25 cellular contexts compared by ENCODE assay signal in the genomic region with DNA sequence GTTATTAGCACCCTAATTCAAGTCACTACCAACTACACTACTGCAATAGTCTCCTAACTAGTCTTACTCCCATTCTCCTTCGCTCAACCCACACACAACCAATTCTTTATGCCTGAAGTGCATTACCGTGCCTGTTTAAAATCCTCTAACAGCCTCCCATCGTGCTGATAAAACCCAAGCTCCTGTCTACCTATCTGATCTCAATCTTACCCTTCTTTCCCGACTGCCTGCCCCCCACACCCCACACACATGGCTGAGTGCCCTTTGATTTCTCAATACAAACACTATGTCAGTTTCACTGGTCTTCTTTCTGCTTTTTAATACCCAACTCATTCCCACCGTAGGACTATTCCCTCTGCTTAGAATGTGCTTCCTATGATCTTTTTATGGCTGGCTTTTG. TPM values are rescaled to one million over a fixed set of nuclear protein-coding genes. Genes with fewer than 3 reads are reported as not detected.
DNase-seq lines count a peak whose midpoint lies in the region; ATAC-seq, FAIRE-seq and TF ChIP-seq lines count a peak whose summit lies in the region.
"Had no signal": no experiment of that assay in that cellular context is flagged by ENCODE, and none has a peak within 500 bp of the region (broad histone marks: within the 10 kb centered on the region; RNA-seq: fewer than 3 reads in every experiment).

No MANE protein-coding gene starts in this region.

- BruUV-seq in HepG2 (replicated peaks; lab: Mats Ljungman, UMichigan) (no TSS peak), OCI-LY7 (replicated peaks; lab: Mats Ljungman, UMichigan) (no TSS peak)

- H3K27ac ChIP-seq in liver (ENCODE audit: low read depth in 1 of 2, low read length in 2 of 2) = peak overlapping the region; percentile 52 to 64
- H3K27ac ChIP-seq in HepG2 (ENCODE audit: extremely low read length, insufficient read depth, low read length) = no peak overlapping the region
- H3K27ac ChIP-seq in mesenchymal stem cell (ENCODE audit: low read length, poor library complexity, severe bottlenecking) = no peak overlapping the region
- H3K27ac ChIP-seq in OCI-LY7 (ENCODE audit: low read depth, low read length, poor library complexity, severe bottlenecking) = no peak overlapping the region
- H3K27ac ChIP-seq: BLaER1, coronary artery, RWPE1, sigmoid colon, WERI-Rb-1 had no signal

- WGBS in liver = 51% methylated on average over 5 of the region's 5 CpGs
- WGBS in HepG2 (ENCODE audit: low lambda C conversion rate) = 87% methylated on average over 5 of the region's 5 CpGs
- WGBS in mesenchymal stem cell = 86% methylated on average over 5 of the region's 5 CpGs

- no peak overlapping the region for H3K14ac ChIP-seq in mesenchymal stem cell (ENCODE audit: low read length in 2 of 2)

- ATAC-seq in HepG2 = no peak
- ATAC-seq in GM21529 (IDR thresholded peaks at IDR 0.05; ENCODE audit: unreplicated experiment) = no peak
- ATAC-seq in GM21786 (IDR thresholded peaks at IDR 0.05; ENCODE audit: unreplicated experiment) = no peak
- ATAC-seq: esophagus mucosa, left ventricle myocardium superior had no signal

- TF ChIP-seq CTCF in liver (IDR thresholded peaks at IDR 0.05; ENCODE audit: low read depth, low read length, missing input control) = no peak
- no peak for TF ChIP-seq CTCF in HepG2 (CRISPR knock-in tag; IDR thresholded peaks at IDR 0.05)
- TF ChIP-seq CTCF in OCI-LY7 (conservative IDR thresholded peaks at IDR 0.05; ENCODE audit: low read length) = no peak

- no peak overlapping the region for H3K4me2 ChIP-seq in HepG2 (ENCODE audit: low read depth, low read length)
- no peak overlapping the region for H3K4me2 ChIP-seq in mesenchymal stem cell (ENCODE audit: low read length, poor library complexity, severe bottlenecking)
- no peak overlapping the region for H3K4me2 ChIP-seq in OCI-LY7 (ENCODE audit: low read length)
- H3K4me2 ChIP-seq: BLaER1 had no signal

- no peak for TF ChIP-seq POLR2A in HepG2 (IDR thresholded peaks at IDR 0.05; ENCODE audit: insufficient read depth in 1 of 2, low read depth in 2 of 2, low read length in 2 of 2)

- H4K20me1 ChIP-seq in HepG2 (ENCODE audit: insufficient read depth, low read length) (0 out of 2 replicates have a peak, but pooled peaks cover 7% of the 10 kb centered on the region), OCI-LY7 (ENCODE audit: insufficient read depth, low read length) (no peaks in the 10 kb centered on the region)

- peaks cover 31% of the 10 kb centered on the region for H3K4me1 Mint-ChIP-seq in activated T-helper 2 cell treated with anti-CD3 and anti-CD28 coated beads, Interferon-gamma antibody, Interleukin-2, Interleukin-4, amounts not matched to agents 10 μg/mL and 5 μg/mL and 100 μg/mL, durations not matched to agents 14 hours and 24 hours and 36 hours (ENCODE audit: low read depth)

- peaks cover 6 to 32% (median 22%) of the 10 kb centered on the region in 4 donors for H3K4me1 ChIP-seq in liver (ENCODE audit: control insufficient read depth in 4 of 4, insufficient read depth in 4 of 4, low read length in 3 of 4)
- H3K4me1 ChIP-seq in HepG2 (ENCODE audit: insufficient read depth, low read length) = no peaks in the 10 kb centered on the region
- no peaks in the 10 kb centered on the region for H3K4me1 ChIP-seq in mesenchymal stem cell (ENCODE audit: control insufficient read depth, insufficient read depth, low read depth, low read length)
- peaks cover 29% of the 10 kb centered on the region for H3K4me1 ChIP-seq in OCI-LY7 (ENCODE audit: insufficient read depth, low read length, poor library complexity, severe bottlenecking)
- H3K4me1 ChIP-seq: HAP-1 had no signal

- H3K4ac ChIP-seq in mesenchymal stem cell (ENCODE audit: low read depth in 1 of 2, low read length in 2 of 2) = no peak overlapping the region

- no peaks in the 10 kb centered on the region for H3K9me3 Mint-ChIP-seq in activated T-helper 2 cell treated with anti-CD3 and anti-CD28 coated beads, Interferon-gamma antibody, Interleukin-2, Interleukin-4, amounts not matched to agents 10 μg/mL and 5 μg/mL and 100 μg/mL, durations not matched to agents 14 hours and 24 hours and 36 hours
- H3K9me3 Mint-ChIP-seq: neural crest cell had no signal

- peak overlapping the region in 1 of 2 donors; percentile 39 for H3K9ac ChIP-seq in liver (ENCODE audit: low read depth in 1 of 2, low read length in 2 of 2)
- H3K9ac ChIP-seq in HepG2 (ENCODE audit: insufficient read depth, low read depth, low read length) = no peak overlapping the region
- peak overlapping the region; percentile 9 for H3K9ac ChIP-seq in mesenchymal stem cell (ENCODE audit: low read length)
- H3K9ac ChIP-seq: BLaER1 had no signal

- H2BK5ac ChIP-seq in mesenchymal stem cell (ENCODE audit: low read depth, low read length, poor library complexity, severe bottlenecking) = no peak overlapping the region

- H3K4me3 ChIP-seq in liver (ENCODE audit: low read depth in 1 of 3, low read length in 3 of 3) (no peak overlapping the region), HepG2 (replicated peaks in 1 of 3; ENCODE audit: insufficient read depth in 1 of 3, low read depth in 2 of 3, low read length in 3 of 3) (no peak overlapping the region), mesenchymal stem cell (ENCODE audit: insufficient read depth in 1 of 2, low read depth in 1 of 2, low read length in 2 of 2) (no peak overlapping the region), OCI-LY7 (ENCODE audit: low read depth, low read length, poor library complexity, severe bottlenecking) (no peak overlapping the region)
- H3K4me3 ChIP-seq: BLaER1, coronary artery, HAP-1, sigmoid colon had no signal

- H3K27me3 ChIP-seq in liver (ENCODE audit: control insufficient read depth in 4 of 4, insufficient read depth in 4 of 4, low read length in 3 of 4) (no peaks in the 10 kb centered on the region), HepG2 (ENCODE audit: control insufficient read depth in 1 of 2, insufficient read depth in 2 of 2, low read length in 2 of 2) (no peaks in the 10 kb centered on the region), mesenchymal stem cell (ENCODE audit: control insufficient read depth in 1 of 2, insufficient read depth in 1 of 2, low read length in 2 of 2) (no peaks in the 10 kb centered on the region)
- H3K27me3 ChIP-seq: BLaER1, sigmoid colon had no signal

- no peaks in the 10 kb centered on the region for H3K27me3 Mint-ChIP-seq in activated T-helper 2 cell treated with anti-CD3 and anti-CD28 coated beads, Interferon-gamma antibody, Interleukin-2, Interleukin-4, amounts not matched to agents 10 μg/mL and 5 μg/mL and 100 μg/mL, durations not matched to agents 14 hours and 24 hours and 36 hours (ENCODE audit: low read depth)

- TF ChIP-seq RAD21 in liver (IDR thresholded peaks at IDR 0.05) (no peak), HepG2 (CRISPR knock-in tag; IDR thresholded peaks at IDR 0.05) (no peak)

- no peaks in the 10 kb centered on the region for H3K9me2 ChIP-seq in OCI-LY7 (ENCODE audit: insufficient read depth, low read length)

- FAIRE-seq in HepG2 (lab: Jason Lieb, UNC) (no peak), RCC 7860 (lab: Jason Lieb, UNC) (no peak)
- FAIRE-seq: frontal cortex, urothelium cell line had no signal

- H2BK15ac ChIP-seq in mesenchymal stem cell (ENCODE audit: low read depth, poor library complexity, severe bottlenecking) = no peak overlapping the region

- CTCF ChIA-PET in HepG2 (lab: Yijun Ruan, JAX; ENCODE audit: low intra/inter-chr PET ratio, low total read pairs) = no interaction called here
- CTCF ChIA-PET in OCI-LY7 (lab: Charles Lee; ENCODE audit: unreplicated experiment) = no interaction called here

- H3K36me3 ChIP-seq in liver (ENCODE audit: control insufficient read depth in 4 of 4, insufficient read depth in 3 of 4, low read depth in 1 of 4, low read length in 3 of 4) = peaks cover 0 to 1% (median 0%) of the 10 kb centered on the region in 4 donors
- H3K36me3 ChIP-seq in HepG2 (replicated peaks in 1 of 2; ENCODE audit: control insufficient read depth in 1 of 2, insufficient read depth in 2 of 2, low read length in 2 of 2) = peaks cover 0 to 5% of the 10 kb centered on the region in 2 experiments; a peak in 1 of 5 replicates
- peaks cover 0 to 6% of the 10 kb centered on the region in 2 experiments for H3K36me3 ChIP-seq in mesenchymal stem cell (ENCODE audit: control insufficient read depth in 1 of 2, insufficient read depth in 2 of 2, low read depth in 1 of 2, low read length in 2 of 2)
- H3K36me3 ChIP-seq in OCI-LY7 (ENCODE audit: insufficient read depth, low read length) = no peaks in the 10 kb centered on the region
- H3K36me3 ChIP-seq: HAP-1, sigmoid colon, WERI-Rb-1 had no signal

- no peak for TF ChIP-seq EP300 in HepG2 (IDR thresholded peaks at IDR 0.05; ENCODE audit: low read depth in 2 of 2, low read length in 2 of 2)
- no peak for TF ChIP-seq EP300 in HepG2 (CRISPR knock-in tag; IDR thresholded peaks at IDR 0.05; ENCODE audit: borderline replicate concordance)

- peaks cover 5% of the 10 kb centered on the region for H3K79me2 ChIP-seq in HepG2 (ENCODE audit: insufficient read depth, low read length)
- H3K79me2 ChIP-seq in OCI-LY7 (ENCODE audit: insufficient read depth, low read depth, low read length) = peaks cover 24% of the 10 kb centered on the region; the same call in 1 of the 2 replicates

- peaks cover 3% of the 10 kb centered on the region for H3K36me3 Mint-ChIP-seq in activated T-helper 2 cell treated with anti-CD3 and anti-CD28 coated beads, Interferon-gamma antibody, Interleukin-2, Interleukin-4, amounts not matched to agents 10 μg/mL and 5 μg/mL and 100 μg/mL, durations not matched to agents 14 hours and 24 hours and 36 hours (ENCODE audit: low read depth)

- in situ Hi-C loops in HepG2 (cut with HindIII; ENCODE audit: extremely low pct_ligation_motif_present, low pct_unique_long_range_greater_than_20kb) = no loop called here

- no peak overlapping the region for H3K18ac ChIP-seq in mesenchymal stem cell (ENCODE audit: low read depth in 1 of 2, low read length in 2 of 2)

- H4K91ac ChIP-seq in mesenchymal stem cell (ENCODE audit: low read length) = no peak overlapping the region

- DNase-seq in HepG2 (ENCODE audit: low spot score) (no peak), mesenchymal stem cell (no peak), OCI-LY7 (ENCODE audit: low spot score) (no peak), RCC 7860 (ENCODE audit: low spot score) (no peak)
- no peak for DNase-seq in activated T-helper 2 cell treated with anti-CD3 and anti-CD28 coated beads, Interferon-gamma antibody, Interleukin-2, Interleukin-4, amounts not matched to agents 10 μg/mL and 5 μg/mL and 100 μg/mL, durations not matched to agents 14 hours and 24 hours and 36 hours (ENCODE audit: low spot score)
- DNase-seq: activated CD8-positive, alpha-beta memory T cell treated with anti-CD3 and anti-CD28 coated beads, Interleukin-2, amount 50 U/mL, for 4 hours; activated effector memory CD4-positive, alpha-beta T cell treated with anti-CD3 and anti-CD28 coated beads, Interleukin-2, amount 50 U/mL, for 16 hours; Calu3; DND-41; left ventricle myocardium superior; NCI-H1694 treated with DMSO at 0.1 percent for 48 hours; NCI-H526; sigmoid colon; WERI-Rb-1 had no signal

- H2AFZ ChIP-seq in HepG2 (ENCODE audit: low read length) (no peak overlapping the region), mesenchymal stem cell (ENCODE audit: low read depth, low read length) (no peak overlapping the region), OCI-LY7 (ENCODE audit: low read length) (no peak overlapping the region)

- no peak overlapping the region for H3K4me3 Mint-ChIP-seq in activated T-helper 2 cell treated with anti-CD3 and anti-CD28 coated beads, Interferon-gamma antibody, Interleukin-2, Interleukin-4, amounts not matched to agents 10 μg/mL and 5 μg/mL and 100 μg/mL, durations not matched to agents 14 hours and 24 hours and 36 hours (ENCODE audit: low read depth)
- H3K4me3 Mint-ChIP-seq: neural crest cell had no signal

- H2BK12ac ChIP-seq in mesenchymal stem cell (ENCODE audit: low read length in 2 of 2) = no peak overlapping the region

- H3K9me3 ChIP-seq in liver (ENCODE audit: control insufficient read depth in 4 of 4, low read length in 3 of 4) (no peaks in the 10 kb centered on the region), HepG2 (ENCODE audit: low read length) (no peaks in the 10 kb centered on the region), mesenchymal stem cell (ENCODE audit: control insufficient read depth, low read length) (no peaks in the 10 kb centered on the region), OCI-LY7 (ENCODE audit: low read length) (no peaks in the 10 kb centered on the region)
- H3K9me3 ChIP-seq: BLaER1, HAP-1, sigmoid colon had no signal

- H2AK5ac ChIP-seq in mesenchymal stem cell (ENCODE audit: low read length, severe bottlenecking) = no peak overlapping the region

- H2BK120ac ChIP-seq in mesenchymal stem cell (ENCODE audit: low read depth, low read length) = no peak overlapping the region

- no peak overlapping the region for H4K8ac ChIP-seq in mesenchymal stem cell (ENCODE audit: low read length)

- intact Hi-C loops in HepG2 (cut with micrococcal nuclease; ENCODE audit: unreplicated experiment) = no loop called here
- intact Hi-C loops in activated T-helper 2 cell treated with anti-CD3 and anti-CD28 coated beads, Interferon-gamma antibody, Interleukin-2, Interleukin-4, amounts not matched to agents 10 μg/mL and 5 μg/mL and 100 μg/mL, durations not matched to agents 14 hours and 24 hours and 36 hours (cut with micrococcal nuclease) = no loop called here
- intact Hi-C loops in OCI-LY7 (cut with micrococcal nuclease; ENCODE audit: unreplicated experiment) = no loop called here

- POLR2A ChIA-PET in HepG2 (lab: Yijun Ruan, JAX) (no interaction called here), OCI-LY7 (lab: Charles Lee) (interaction anchor here (0.7 to 6.0 kb wide), 2 partner anchors 8 to 184 kb away, joined by 5 to 36 read pairs; no protein-coding TSS in a partner anchor)

- H3K79me1 ChIP-seq in mesenchymal stem cell (replicated peaks; ENCODE audit: low read length, poor library complexity, severe bottlenecking) = peaks cover 26% of the 10 kb centered on the region

- H3K23ac ChIP-seq in mesenchymal stem cell (ENCODE audit: low read length in 2 of 2) = no peak overlapping the region

- peak overlapping the region; percentile 2 for H3K27ac Mint-ChIP-seq in activated T-helper 2 cell treated with anti-CD3 and anti-CD28 coated beads, Interferon-gamma antibody, Interleukin-2, Interleukin-4, amounts not matched to agents 10 μg/mL and 5 μg/mL and 100 μg/mL, durations not matched to agents 14 hours and 24 hours and 36 hours

RNA-seq across cellular contexts. Expression of gene SPPL3, which starts 59.9 kb away (rescaled TPM):
- 1 to 10 TPM; 7.4 to 7.8 TPM for total RNA-seq in liver
- 10 to 100 TPM in 1 of 2 donors, 1 to 10 TPM in 1; 9.5 to 12.6 TPM for polyA plus RNA-seq in liver
- 6.6 and 9.1 TPM in 2 replicates for total RNA-seq in HepG2 (2016; rRNA removed; fragmentation: Illumina TruSeq; extraction: Trizol)
- 16.1 and 16.2 TPM in 2 replicates for total RNA-seq in HepG2 (2016; cell fraction: cytosol; rRNA removed; fragmentation: Illumina TruSeq; extraction: Trizol; ENCODE audit: low read depth)
- 5.8 and 9.4 TPM in 2 replicates for total RNA-seq in HepG2 (2016; cell fraction: insoluble cytoplasmic fraction; rRNA removed; fragmentation: Illumina TruSeq; extraction: Trizol)
- 9.0 and 12.3 TPM in 2 replicates for total RNA-seq in HepG2 (2016; cell fraction: membrane; rRNA removed; fragmentation: Illumina TruSeq; extraction: Trizol)
- 11.6 and 15.6 TPM in 2 replicates for total RNA-seq in HepG2 (2016; cell fraction: nucleus; rRNA removed; fragmentation: Illumina TruSeq; extraction: Trizol)
- polyA plus RNA-seq in HepG2 (2011; rRNA removed) = 8.9 and 10.8 TPM in 2 replicates
- 9.6 and 10.2 TPM in 2 replicates for polyA plus RNA-seq in HepG2 (2011; cell fraction: cytosol; rRNA removed)
- polyA plus RNA-seq in HepG2 (2011; cell fraction: nucleus; rRNA removed) = 8.3 and 9.2 TPM in 2 replicates
- 15.1 and 20.8 TPM in 2 replicates for polyA plus RNA-seq in HepG2 (2012)
- 10.5 and 11.9 TPM in 2 replicates for polyA plus RNA-seq in HepG2 (2016; cell fraction: cytosol; fragmentation: Illumina TruSeq; extraction: Trizol; ENCODE audit: low read depth)
- 20.3 and 26.4 TPM in 2 replicates for polyA plus RNA-seq in HepG2 (2016; cell fraction: insoluble cytoplasmic fraction; fragmentation: Illumina TruSeq; extraction: Trizol; ENCODE audit: low read depth)
- 27.5 and 28.3 TPM in 2 replicates for polyA plus RNA-seq in HepG2 (2016; cell fraction: membrane; fragmentation: Illumina TruSeq; extraction: Trizol; ENCODE audit: low read depth)
- polyA plus RNA-seq in HepG2 (2016; cell fraction: nucleus; fragmentation: Illumina TruSeq; extraction: Trizol; ENCODE audit: insufficient read depth, low read depth) = 33.3 and 34.0 TPM in 2 replicates
- polyA minus RNA-seq in HepG2 (2011; rRNA and poly(A)+ RNA removed; ENCODE audit: low replicate concordance) = 42.1 and 63.4 TPM in 2 replicates
- polyA minus RNA-seq in HepG2 (2011; cell fraction: cytosol; rRNA and poly(A)+ RNA removed) = 18.7 and 19.3 TPM in 2 replicates
- polyA minus RNA-seq in HepG2 (2011; cell fraction: nucleus; rRNA and poly(A)+ RNA removed) = 14.2 and 16.1 TPM in 2 replicates
- total RNA-seq in activated T-helper 2 cell treated with anti-CD3 and anti-CD28 coated beads, Interferon-gamma antibody, Interleukin-2, Interleukin-4, amounts not matched to agents 10 μg/mL and 5 μg/mL and 100 μg/mL, durations not matched to agents 14 hours and 24 hours and 36 hours = 33.4 and 38.2 TPM in 2 replicates
- 64.9 TPM for polyA plus RNA-seq in mesenchymal stem cell (2013, experiment 1 of 2)
- polyA plus RNA-seq in mesenchymal stem cell (2013, experiment 2 of 2) = 67.8 TPM
- total RNA-seq in OCI-LY7 (2014; rRNA removed; shearing (Covaris generic)) = 5.5 and 8.6 TPM in 2 replicates
- 36.6 and 42.0 TPM in 2 replicates for total RNA-seq in OCI-LY7 (2022)

Comparison
In these comparisons a context has a peak if more than half of its experiments do, and no peak if none do; other contexts are left out.
1. H3K27ac ChIP-seq: peak in liver (2 of 2); none in HepG2 (single experiment), mesenchymal stem cell (single experiment) and OCI-LY7 (single experiment).